In genomic region chr14:93970589-93970966, GRCh38 we compare ENCODE assay signal across 8 cellular contexts. TPM values are rescaled to one million over a fixed set of nuclear protein-coding genes. Genes with fewer than 3 reads are reported as not detected.
DNase-seq lines count a peak whose midpoint lies in the region; ATAC-seq and TF ChIP-seq lines count a peak whose summit lies in the region.

No MANE protein-coding gene starts in this region.

- no peaks in the 10 kb centered on the region for H3K36me3 Mint-ChIP-seq in progenitor cell of endocrine pancreas (ENCODE audit: insufficient read depth)

- peak; percentile 65 for DNase-seq in stimulated activated CD4-positive, alpha-beta T cell treated with anti-CD3 and anti-CD28 coated beads, Interleukin-12 subunit alpha, Interleukin-12 subunit beta, amount 100 ng/mL, for 4 hours
- no peak for DNase-seq in stimulated activated CD4-positive, alpha-beta T cell treated with anti-CD3 and anti-CD28 coated beads, Interleukin-2, amount 100 ng/mL, for 48 hours
- peak; percentile 86 for DNase-seq in NCI-H1694 treated with DMSO at 0.1 percent for 48 hours (lab: John Stamatoyannopoulos, UW)
- DNase-seq in activated CD4-positive, alpha-beta T cell treated with anti-CD3 and anti-CD28 coated beads for 4 hours = peak; percentile 75 to 78
- DNase-seq in dermis blood vessel endothelial cell = peak; percentile 31
- no peak for DNase-seq in progenitor cell of endocrine pancreas (ENCODE audit: low spot score, unreplicated experiment)
- no peak for DNase-seq in lower leg skin (ENCODE audit: low spot score in 2 of 2)

- ATAC-seq in GM18519 (IDR thresholded peaks at IDR 0.05; ENCODE audit: low FRiP score, unreplicated experiment) = no peak

- no peak overlapping the region for H3K4me3 ChIP-seq in lower leg skin (ENCODE audit: low read depth, poor library complexity, severe bottlenecking)

- no peaks in the 10 kb centered on the region for H3K9me3 Mint-ChIP-seq in progenitor cell of endocrine pancreas (ENCODE audit: low read depth)

- TF ChIP-seq CTCF in progenitor cell of endocrine pancreas (IDR thresholded peaks at IDR 0.05; ENCODE audit: unreplicated experiment) (peak; percentile 35), lower leg skin (IDR thresholded peaks at IDR 0.05) (no peak)

- TF ChIP-seq POLR2A in lower leg skin (IDR thresholded peaks at IDR 0.05) = no peak

- intact Hi-C loops in lower leg skin (cut with DNase I; ENCODE audit: low total_unique reads) = no loop called here

- no peaks in the 10 kb centered on the region for H3K4me1 Mint-ChIP-seq in progenitor cell of endocrine pancreas (ENCODE audit: low read depth)

- peaks cover 26% of the 10 kb centered on the region for H3K27me3 Mint-ChIP-seq in progenitor cell of endocrine pancreas

- no peak overlapping the region for H3K27ac Mint-ChIP-seq in progenitor cell of endocrine pancreas

- H3K4me3 Mint-ChIP-seq in progenitor cell of endocrine pancreas (ENCODE audit: low read depth) = no peak overlapping the region

- 33 to 36% methylated on average over 9 of the region's 9 CpGs for WGBS in lower leg skin, 2 donors

RNA-seq across cellular contexts. Expression of gene ASB2, which starts 5.8 kb away (rescaled TPM):
- 0.05 TPM in 1 of 2 replicates, not detected in the other for total RNA-seq in dermis blood vessel endothelial cell
- not detected in 2 replicates for total RNA-seq in progenitor cell of endocrine pancreas
- 1 to 10 TPM in 2 of 4 donors, under 1 TPM in 2; 0.46 to 5.4 (median 1.8) TPM for total RNA-seq in lower leg skin

RNA-seq across cellular contexts. Expression of gene CCDC197, which starts 26.5 kb away (rescaled TPM):
- total RNA-seq in dermis blood vessel endothelial cell (not detected in 2 replicates), progenitor cell of endocrine pancreas (not detected in 2 replicates), lower leg skin (not detected)

RNA-seq across cellular contexts. Expression of gene FAM181A, which starts 43.4 kb away (rescaled TPM):
- total RNA-seq in dermis blood vessel endothelial cell = not detected in 2 replicates
- not detected in 2 replicates for total RNA-seq in progenitor cell of endocrine pancreas
- not detected for total RNA-seq in lower leg skin

RNA-seq across cellular contexts. Expression of gene OTUB2, which starts 55.6 kb away (rescaled TPM):
- total RNA-seq in dermis blood vessel endothelial cell (0.68 and 0.84 TPM in 2 replicates), progenitor cell of endocrine pancreas (7.0 and 7.4 TPM in 2 replicates), lower leg skin (10 to 100 TPM; 12.6 to 25.0 (median 21.5) TPM)

Comparison
In these comparisons a context has a peak if more than half of its experiments do, and no peak if none do; other contexts are left out.
1. DNase-seq: peak in stimulated activated CD4-positive, alpha-beta T cell treated with anti-CD3 and anti-CD28 coated beads, Interleukin-12 subunit alpha, Interleukin-12 subunit beta, amount 100 ng/mL, for 4 hours (single experiment), NCI-H1694 treated with DMSO at 0.1 percent for 48 hours (single experiment), activated CD4-positive, alpha-beta T cell treated with anti-CD3 and anti-CD28 coated beads for 4 hours (2 of 2) and dermis blood vessel endothelial cell (single experiment); none in stimulated activated CD4-positive, alpha-beta T cell treated with anti-CD3 and anti-CD28 coated beads, Interleukin-2, amount 100 ng/mL, for 48 hours (0 of 2), progenitor cell of endocrine pancreas (single experiment) and lower leg skin (0 of 2).